26 cellular contexts compared by ENCODE assay signal in the genomic region with DNA sequence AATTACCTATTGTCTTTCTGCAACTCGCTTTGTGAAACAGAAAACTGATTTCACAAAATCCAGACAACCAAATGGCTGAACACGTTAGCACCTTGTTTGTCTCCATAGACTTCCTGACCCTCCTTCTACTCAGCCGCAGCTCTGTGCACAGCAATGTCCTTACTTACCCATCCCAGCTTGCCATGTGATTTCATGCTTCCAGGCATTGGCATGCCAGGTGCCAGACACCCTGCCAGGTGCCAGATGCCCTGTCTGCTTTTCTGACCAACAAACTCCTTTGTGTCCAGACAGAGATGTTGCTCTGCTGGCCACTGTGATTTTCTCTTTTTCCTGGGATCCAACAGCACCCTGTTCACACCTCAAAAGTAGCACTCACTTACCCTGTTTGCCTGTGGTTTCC. TPM values are rescaled to one million over a fixed set of nuclear protein-coding genes. Genes with fewer than 3 reads are reported as not detected.
"Had no signal": no experiment of that assay in that cellular context is flagged by ENCODE, and none has a peak within 500 bp of the region (broad histone marks: within the 10 kb centered on the region; RNA-seq: fewer than 3 reads in every experiment).

No MANE protein-coding gene starts in this region.

- H3K4me3 ChIP-seq: adrenal gland, body of pancreas, coronary artery, gastroesophageal sphincter, spleen had no signal

- H3K36me3 ChIP-seq: adrenal gland, gastroesophageal sphincter had no signal

- DNase-seq: activated CD4-positive, alpha-beta T cell treated with anti-CD3 and anti-CD28 coated beads for 36 hours; activated CD4-positive, CD25-positive, alpha-beta regulatory T cell; activated CD8-positive, alpha-beta T cell treated with anti-CD3 and anti-CD28 coated beads, Interleukin-2, amount 10 ng/mL, durations not matched to agents 7 days and 5 days; activated effector memory CD4-positive, alpha-beta T cell treated with Interleukin-2 at 50 U/mL for 16 hours; activated naive CD4-positive, alpha-beta T cell treated with Interleukin-2 at 50 U/mL for 16 hours; activated naive CD8-positive, alpha-beta T cell treated with anti-CD3 and anti-CD28 coated beads for 36 hours; aorta; body of pancreas; effector memory CD8-positive, alpha-beta T cell; erythroblast; hippocampal formation; left colon; natural killer cell; posterior cingulate gyrus; right cardiac atrium; spleen; stimulated activated CD4-positive, alpha-beta T cell treated with anti-CD3 and anti-CD28 coated beads, Interleukin-2, amount 100 ng/mL, for 48 hours; stimulated activated naive CD4-positive, alpha-beta T cell treated with Interleukin-2 at 50 U/mL for 16 hours; trophoblast cell had no signal

- H3K9me3 ChIP-seq: adrenal gland, body of pancreas had no signal

- H3K27ac ChIP-seq: adrenal gland, body of pancreas, coronary artery, gastroesophageal sphincter, spleen had no signal

- ATAC-seq: activated CD4-positive, alpha-beta T cell treated with anti-CD3 and anti-CD28 coated beads for 36 hours; activated CD8-positive, alpha-beta T cell treated with anti-CD3 and anti-CD28 coated beads, Interleukin-2, amount 10 ng/mL, durations not matched to agents 7 days and 5 days; body of pancreas; effector memory CD8-positive, alpha-beta T cell; gastroesophageal sphincter; left colon; natural killer cell; right cardiac atrium had no signal

- H3K4me1 ChIP-seq: adrenal gland, body of pancreas, gastroesophageal sphincter, spleen had no signal

- H3K27me3 ChIP-seq: adrenal gland, body of pancreas had no signal

RNA-seq across cellular contexts. Expression of a gene that starts 16.1 kb away (rescaled TPM):
- total RNA-seq: activated CD4-positive, alpha-beta T cell treated with anti-CD3 and anti-CD28 coated beads for 36 hours; activated CD8-positive, alpha-beta T cell treated with anti-CD3 and anti-CD28 coated beads, Interleukin-2, amount 10 ng/mL, durations not matched to agents 7 days and 5 days; activated naive CD8-positive, alpha-beta T cell treated with anti-CD3 and anti-CD28 coated beads for 36 hours; adrenal gland; aorta; body of pancreas; gastroesophageal sphincter; left colon; lower leg skin; natural killer cell; osteoblast; right cardiac atrium; spleen; temporal lobe had no signal
- polyA plus RNA-seq: adrenal gland, aorta, keratinocyte, right cardiac atrium had no signal

RNA-seq across cellular contexts. Expression of a gene that starts 34.6 kb away (rescaled TPM):
- total RNA-seq: activated CD8-positive, alpha-beta T cell treated with anti-CD3 and anti-CD28 coated beads, Interleukin-2, amount 10 ng/mL, durations not matched to agents 7 days and 5 days; activated naive CD8-positive, alpha-beta T cell treated with anti-CD3 and anti-CD28 coated beads for 36 hours had no signal
- polyA plus RNA-seq: keratinocyte had no signal

RNA-seq across cellular contexts. Expression of a gene that starts 38.3 kb away (rescaled TPM):
- total RNA-seq: osteoblast had no signal
- polyA plus RNA-seq: keratinocyte had no signal
